ENCODE assay signal across 20 cellular contexts in genomic region chr4:180942367-180942916, GRCh38.
"Had no signal": no experiment of that assay in that cellular context is flagged by ENCODE, and none has a peak within 500 bp of the region (broad histone marks: within the 10 kb centered on the region; RNA-seq: fewer than 3 reads in every experiment).

No MANE protein-coding gene starts in this region.

- H3K4me3 Mint-ChIP-seq: immature natural killer cell, mesothelial cell of epicardium, naive B cell had no signal

- H3K4me1 Mint-ChIP-seq: immature natural killer cell, mesothelial cell of epicardium, naive B cell had no signal

- H3K79me2 ChIP-seq: hepatocyte had no signal

- DNase-seq: dermis blood vessel endothelial cell; dorsolateral prefrontal cortex; effector CD4-positive, alpha-beta T cell; effector memory CD4-positive, alpha-beta T cell; foreskin keratinocyte; heart left ventricle; hypothalamus; immature natural killer cell; left cardiac atrium; left lung; left ventricle myocardium superior; lower lobe of right lung; mesenchymal stem cell; mucosa of descending colon; naive B cell had no signal

- ATAC-seq: foreskin keratinocyte, gastroesophageal sphincter, heart left ventricle, left lung, left ventricle myocardium superior, lower lobe of right lung, mucosa of descending colon had no signal

- H3K9me3 ChIP-seq: esophagus muscularis mucosa, gastroesophageal sphincter, heart left ventricle, left lung, lower lobe of right lung, mucosa of descending colon had no signal

- H2AFZ ChIP-seq: hepatocyte had no signal

- H3K27ac Mint-ChIP-seq: immature natural killer cell, mesothelial cell of epicardium, naive B cell had no signal

- H3K4me3 ChIP-seq: coronary artery, dorsolateral prefrontal cortex, esophagus muscularis mucosa, gastroesophageal sphincter, heart left ventricle, hepatocyte, left lung, lower lobe of right lung, mucosa of descending colon had no signal

- H3K4me2 ChIP-seq: hepatocyte had no signal

- H3K27me3 Mint-ChIP-seq: naive B cell had no signal

- H3K27ac ChIP-seq: coronary artery, dorsolateral prefrontal cortex, esophagus muscularis mucosa, foreskin keratinocyte, gastroesophageal sphincter, heart left ventricle, hepatocyte, left lung, lower lobe of right lung had no signal

- H3K36me3 Mint-ChIP-seq: immature natural killer cell, mesothelial cell of epicardium, naive B cell had no signal

- H3K27me3 ChIP-seq: dorsolateral prefrontal cortex, esophagus muscularis mucosa, foreskin keratinocyte, gastroesophageal sphincter, heart left ventricle, hepatocyte, left lung had no signal

- H3K36me3 ChIP-seq: esophagus muscularis mucosa, gastroesophageal sphincter, heart left ventricle, left lung, lower lobe of right lung had no signal

- H3K4me1 ChIP-seq: esophagus muscularis mucosa, foreskin keratinocyte, gastroesophageal sphincter, heart left ventricle, left lung, lower lobe of right lung had no signal

- H3K9me3 Mint-ChIP-seq: mesothelial cell of epicardium had no signal
